ENCODE assay signal across 6 cellular contexts in the genomic region with DNA sequence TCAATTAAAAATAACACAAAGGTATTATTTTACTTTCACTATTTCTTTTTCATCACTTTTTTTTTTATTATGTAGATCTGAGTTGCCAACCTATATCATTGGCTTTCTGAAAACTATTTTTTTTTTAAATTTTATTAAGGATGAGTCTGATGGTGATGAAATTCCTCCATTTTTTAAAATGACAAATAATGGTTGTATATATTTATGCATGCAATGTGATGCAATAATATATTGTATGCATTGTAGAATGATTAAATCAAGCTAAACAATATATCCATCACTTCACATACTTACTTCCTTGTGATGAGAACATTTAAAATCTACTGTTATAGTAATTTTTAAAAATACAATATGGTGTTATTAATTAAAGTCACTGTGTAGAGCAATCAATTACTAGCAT.
"Had no signal": no experiment of that assay in that cellular context is flagged by ENCODE, and none has a peak within 500 bp of the region (broad histone marks: within the 10 kb centered on the region; RNA-seq: fewer than 3 reads in every experiment).

No MANE protein-coding gene starts in this region.

- H3K4me2 ChIP-seq: KMS-11 had no signal

- H3K27ac ChIP-seq: HL-60, KMS-11 had no signal

- FAIRE-seq: HTR-8/SVneo, K562 had no signal

- H3K4me3 ChIP-seq: K562 had no signal

- H3K9ac ChIP-seq: KMS-11 had no signal

- ATAC-seq: K562 had no signal

- DNase-seq: KBM-7, KG1 had no signal
